23 cellular contexts compared by ENCODE assay signal in genomic region chr20:8807480-8808179, GRCh38.
DNase-seq lines count a peak whose midpoint lies in the region; ATAC-seq, FAIRE-seq and TF ChIP-seq lines count a peak whose summit lies in the region.
"Had no signal": no experiment of that assay in that cellular context is flagged by ENCODE, and none has a peak within 500 bp of the region (broad histone marks: within the 10 kb centered on the region; RNA-seq: fewer than 3 reads in every experiment).

No MANE protein-coding gene starts in this region.

- intact Hi-C loops in pancreas (cut with DNase I) = no loop called here
- intact Hi-C loops in natural killer cell (cut with micrococcal nuclease) = no loop called here

- no peak for FAIRE-seq in pancreas (lab: Jason Lieb, UNC)
- FAIRE-seq: GM12892, GM18507, H54, RCC 7860 had no signal

- H3K27ac ChIP-seq in VCaP = peak overlapping the region; percentile 86
- peak overlapping the region in 2 of 4 donors; percentile 52 to 66 for H3K27ac ChIP-seq in pancreas
- H3K27ac ChIP-seq: BLaER1 treated with 17β-estradiol and CSF1 and Interleukin-3, amounts not matched to agents 10 nM and 100 nM had no signal

- peaks cover 10 to 14% of the 10 kb centered on the region in 2 donors for H3K4me1 Mint-ChIP-seq in natural killer cell
- H3K4me1 Mint-ChIP-seq: CD8-positive, alpha-beta memory T cell; T-cell had no signal

- H3K4me3 Mint-ChIP-seq in natural killer cell = no peak overlapping the region
- H3K4me3 Mint-ChIP-seq: CD8-positive, alpha-beta memory T cell; T-cell had no signal

- peaks cover 18 to 22% (median 19%) of the 10 kb centered on the region in 3 donors for H3K4me1 ChIP-seq in pancreas

- H3K27me3 Mint-ChIP-seq in natural killer cell (ENCODE audit: low read depth in 2 of 2) = no peaks in the 10 kb centered on the region
- H3K27me3 Mint-ChIP-seq: CD8-positive, alpha-beta memory T cell; T-cell had no signal

- 50 to 57% methylated on average over 4 of the region's 4 CpGs for WGBS in pancreas, 2 donors

- H3K36me3 Mint-ChIP-seq in natural killer cell = no peaks in the 10 kb centered on the region
- H3K36me3 Mint-ChIP-seq: T-cell had no signal

- no peak overlapping the region for H3K27ac Mint-ChIP-seq in natural killer cell
- H3K27ac Mint-ChIP-seq: T-cell had no signal

- H3K27me3 ChIP-seq in pancreas = no peaks in the 10 kb centered on the region
- H3K27me3 ChIP-seq: BLaER1 treated with 17β-estradiol and CSF1 and Interleukin-3, amounts not matched to agents 10 nM and 100 nM had no signal

- H3K9me3 ChIP-seq in pancreas = no peaks in the 10 kb centered on the region
- H3K9me3 ChIP-seq: BLaER1 treated with 17β-estradiol and CSF1 and Interleukin-3, amounts not matched to agents 10 nM and 100 nM; SK-N-SH had no signal

- ATAC-seq in pancreas (peak; percentile 58 to 79 (median 70)), natural killer cell (no peak)
- ATAC-seq: T-cell had no signal

- TF ChIP-seq CTCF in VCaP (conservative IDR thresholded peaks at IDR 0.05) (no peak), pancreas (IDR thresholded peaks at IDR 0.05) (no peak), natural killer cell (IDR thresholded peaks at IDR 0.05) (no peak)

- no peak overlapping the region for H3K4me3 ChIP-seq in pancreas
- H3K4me3 ChIP-seq: BLaER1 treated with 17β-estradiol and CSF1 and Interleukin-3, amounts not matched to agents 10 nM and 100 nM had no signal

- no peaks in the 10 kb centered on the region for H3K36me3 ChIP-seq in pancreas
- H3K36me3 ChIP-seq: BLaER1 treated with 17β-estradiol and CSF1 and Interleukin-3, amounts not matched to agents 10 nM and 100 nM had no signal

- DNase-seq in NCI-H526 (lab: John Stamatoyannopoulos, UW) (peak; percentile 47 to 62), NCI-H526 treated with DMSO at 0.1 percent for 48 hours (lab: John Stamatoyannopoulos, UW) (no peak), NCI-H2171 treated with DMSO at 0.1 percent for 48 hours (lab: John Stamatoyannopoulos, UW) (peak; percentile 86), pancreas (peak in 3 of 6 donors; percentile 44 to 61 (median 57)), natural killer cell (no peak)
- DNase-seq in activated effector memory CD4-positive, alpha-beta T cell treated with anti-CD3 and anti-CD28 coated beads, Interleukin-2, amount 50 U/mL, for 16 hours = no peak
- no peak for DNase-seq in NK-92 treated with Interleukin-12 subunit alpha and Interleukin-12 subunit beta, amount 100 ng/mL, for 24 hours (lab: John Stamatoyannopoulos, UW)
- DNase-seq: CD8-positive, alpha-beta memory T cell; DMS79; Karpas-422; MM.1S; NCI-H1105; NCI-H1694; NCI-H2107; SHP77; SK-N-SH; T-cell had no signal

- H3K9me3 Mint-ChIP-seq in natural killer cell = no peaks in the 10 kb centered on the region
- H3K9me3 Mint-ChIP-seq: CD8-positive, alpha-beta memory T cell; T-cell had no signal

Comparison
In these comparisons a context has a peak if more than half of its experiments do, and no peak if none do; other contexts are left out.
1. DNase-seq: peak in NCI-H526 (2 of 2) and NCI-H2171 treated with DMSO at 0.1 percent for 48 hours (single experiment); none in NCI-H526 treated with DMSO at 0.1 percent for 48 hours (single experiment), natural killer cell (single experiment), activated effector memory CD4-positive, alpha-beta T cell treated with anti-CD3 and anti-CD28 coated beads, Interleukin-2, amount 50 U/mL, for 16 hours (single experiment) and NK-92 treated with Interleukin-12 subunit alpha and Interleukin-12 subunit beta, amount 100 ng/mL, for 24 hours (single experiment).
2. ATAC-seq: peak in pancreas (4 of 4); none in natural killer cell (0 of 3).